Comparison of ENCODE assay signal across 8 cellular contexts in genomic region chr2:190718652-190719526, GRCh38.
DNase-seq lines count a peak whose midpoint lies in the region; ATAC-seq, FAIRE-seq and TF ChIP-seq lines count a peak whose summit lies in the region.

No MANE protein-coding gene starts in this region.

- H3K4me1 ChIP-seq in mesendoderm (ENCODE audit: control insufficient read depth, low read depth, low read length), result no peaks in the 10 kb centered on the region
- H3K4me1 ChIP-seq in effector memory CD4-positive, alpha-beta T cell (ENCODE audit: control insufficient read depth, insufficient read depth, low read length, poor library complexity, severe bottlenecking), result peaks cover 2% of the 10 kb centered on the region

- H3K9ac ChIP-seq in mesendoderm (ENCODE audit: low read length), result no peak overlapping the region

- TF ChIP-seq POLR2A in H54 (IDR thresholded peaks at IDR 0.05; ENCODE audit: low read depth, low read length), result no peak

- H3K27me3 ChIP-seq in mesendoderm (ENCODE audit: insufficient read depth, low read length, poor library complexity), result no peaks in the 10 kb centered on the region
- no peaks in the 10 kb centered on the region for H3K27me3 ChIP-seq in effector memory CD4-positive, alpha-beta T cell (replicated peaks; ENCODE audit: control insufficient read depth, insufficient read depth, low read length, poor library complexity, severe bottlenecking)

- no peak overlapping the region for H3K23ac ChIP-seq in mesendoderm (ENCODE audit: low read length)

- no peak overlapping the region for H4K8ac ChIP-seq in mesendoderm (ENCODE audit: low read depth, low read length)

- no peaks in the 10 kb centered on the region for H3K36me3 ChIP-seq in mesendoderm (ENCODE audit: control insufficient read depth, insufficient read depth, low read length)
- H3K36me3 ChIP-seq in effector memory CD4-positive, alpha-beta T cell (ENCODE audit: control insufficient read depth, insufficient read depth, low read length), result no peaks in the 10 kb centered on the region

- peak; percentile 97 for FAIRE-seq in H54 (lab: Jason Lieb, UNC)

- WGBS in mesendoderm (ENCODE audit: extremely low coverage, insufficient coverage, low lambda C conversion rate), result no CpG with 5 or more reads among the region's 7 CpGs

- H3K4ac ChIP-seq in mesendoderm (ENCODE audit: low read depth, low read length), result no peak overlapping the region

- no peak overlapping the region for H4K5ac ChIP-seq in mesendoderm (ENCODE audit: low read length)

- no peak overlapping the region for H3K4me2 ChIP-seq in mesendoderm (ENCODE audit: low read length)

- no peak overlapping the region for H2BK15ac ChIP-seq in mesendoderm (replicated peaks; ENCODE audit: low read depth)

- H2AK5ac ChIP-seq in mesendoderm (ENCODE audit: low read length), result no peak overlapping the region

- H3K9me3 ChIP-seq in effector memory CD4-positive, alpha-beta T cell (ENCODE audit: control insufficient read depth, low read length), result no peaks in the 10 kb centered on the region

- H3K56ac ChIP-seq in mesendoderm (ENCODE audit: low read length), result no peak overlapping the region

- H3K79me1 ChIP-seq in mesendoderm (ENCODE audit: low read length), result no peaks in the 10 kb centered on the region

- H3K27ac ChIP-seq in mesendoderm (ENCODE audit: low read depth, low read length), result no peak overlapping the region
- no peak overlapping the region for H3K27ac ChIP-seq in effector memory CD4-positive, alpha-beta T cell (ENCODE audit: insufficient read depth, low read length, poor library complexity, severe bottlenecking)

- H3K4me3 ChIP-seq in mesendoderm (ENCODE audit: low read length), result no peak overlapping the region
- H3K4me3 ChIP-seq in effector memory CD4-positive, alpha-beta T cell (ENCODE audit: insufficient read depth, low read depth, low read length, poor library complexity, severe bottlenecking), result no peak overlapping the region

- no peak overlapping the region for H3K18ac ChIP-seq in mesendoderm (ENCODE audit: low read length)

- H2BK120ac ChIP-seq in mesendoderm (ENCODE audit: low read depth, low read length), result no peak overlapping the region

- H3K79me2 ChIP-seq in mesendoderm (ENCODE audit: control insufficient read depth, insufficient read depth, low read length), result no peaks in the 10 kb centered on the region

- ATAC-seq in GM18498 (IDR thresholded peaks at IDR 0.05; ENCODE audit: unreplicated experiment), result peak; percentile 53

- no peak overlapping the region for H2BK5ac ChIP-seq in mesendoderm (ENCODE audit: low read length)

- DNase-seq in H54 (ENCODE audit: insufficient read length, low spot score) (peak; percentile 54), LoVo (ENCODE audit: low spot score) (peak; percentile 81), amniotic stem cell (lab: John Stamatoyannopoulos, UW) (peak; percentile 15), mesendoderm (peak; percentile 80), SKM-1 treated with dmso at 0.1 percent for 144 hours (lab: John Stamatoyannopoulos, UW; ENCODE audit: unreplicated experiment) (no peak), NCI-H1694 treated with DMSO at 0.1 percent for 48 hours (lab: John Stamatoyannopoulos, UW) (no peak)
- DNase-seq in effector memory CD4-positive, alpha-beta T cell, result no peak

Comparison
In these comparisons a context has a peak if more than half of its experiments do, and no peak if none do; other contexts are left out.
1. DNase-seq: peak in H54 (single experiment), LoVo (single experiment), amniotic stem cell (single experiment) and mesendoderm (single experiment); none in SKM-1 treated with dmso at 0.1 percent for 144 hours (single experiment), effector memory CD4-positive, alpha-beta T cell (0 of 3) and NCI-H1694 treated with DMSO at 0.1 percent for 48 hours (single experiment).